ENCODE assay signal across 9 cellular contexts in the genomic region with DNA sequence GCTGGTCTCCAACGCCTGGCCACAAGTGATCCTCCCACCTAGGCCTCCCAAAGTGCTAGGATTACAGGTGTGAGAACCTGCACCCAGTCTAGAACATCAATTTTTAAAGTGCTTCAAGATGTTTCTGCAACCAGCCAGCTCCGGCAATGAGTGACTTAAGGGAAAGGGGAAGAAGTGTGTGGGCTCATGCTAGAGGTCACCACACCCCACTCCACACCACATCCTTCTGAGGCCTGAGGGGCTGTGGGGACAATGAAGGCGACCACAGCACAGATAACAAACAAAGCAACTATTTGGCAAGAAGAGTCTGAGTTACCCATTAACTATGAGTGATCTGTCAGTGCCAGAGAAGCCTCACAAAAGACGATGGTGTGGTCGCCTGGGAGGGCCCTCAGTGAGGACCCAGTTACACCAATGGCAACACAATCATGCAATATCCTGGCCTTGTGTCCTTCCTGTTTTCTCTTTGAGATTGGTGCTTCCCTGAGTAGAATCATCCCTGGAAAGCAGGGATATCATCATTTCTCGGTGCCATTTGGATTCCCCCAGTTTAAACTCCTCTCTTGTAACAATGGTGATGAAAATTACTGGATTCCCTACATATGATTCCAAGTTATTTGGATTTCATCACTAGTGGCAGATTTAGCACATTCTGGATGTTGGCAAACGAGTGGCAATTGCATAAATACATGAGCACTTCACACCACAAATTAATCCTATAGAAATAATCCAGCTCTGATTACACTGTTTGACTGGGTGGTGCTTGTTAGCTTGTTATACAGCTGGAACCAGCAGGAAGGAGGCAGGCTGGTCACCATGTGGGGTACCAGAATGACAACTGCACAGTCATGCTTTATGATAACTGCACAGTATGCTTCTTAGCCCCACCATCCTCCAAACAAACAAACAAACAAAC.
A peak's percentile ranks its signal among the peaks of the same experiment; 100 is the strongest.
DNase-seq lines count a peak whose midpoint lies in the region; ATAC-seq and TF ChIP-seq lines count a peak whose summit lies in the region.
"Had no signal": no experiment of that assay in that cellular context is flagged by ENCODE, and none has a peak within 500 bp of the region (broad histone marks: within the 10 kb centered on the region; RNA-seq: fewer than 3 reads in every experiment).

No MANE protein-coding gene starts in this region.

- TF ChIP-seq POLR2A in erythroblast (IDR thresholded peaks at IDR 0.05; ENCODE audit: low read length), result no peak

- peak; percentile 36 for DNase-seq in NCI-H146 (lab: John Stamatoyannopoulos, UW)
- DNase-seq in kidney glomerular epithelial cell (lab: John Stamatoyannopoulos, UW), result peak; percentile 40
- DNase-seq in medulla oblongata (ENCODE audit: extremely low spot score), result no peak
- no peak for DNase-seq in SHP77 (lab: John Stamatoyannopoulos, UW)
- DNase-seq in erythroblast (lab: John Stamatoyannopoulos, UW), result no peak
- DNase-seq: hippocampal formation had no signal

- peak; percentile 68 for ATAC-seq in GM18502 (IDR thresholded peaks at IDR 0.05; ENCODE audit: poor library complexity, unreplicated experiment)
- ATAC-seq in GM21825 (IDR thresholded peaks at IDR 0.05; ENCODE audit: unreplicated experiment), result peak; percentile 81
- no peak for ATAC-seq in HG03025 (IDR thresholded peaks at IDR 0.05; ENCODE audit: low FRiP score, unreplicated experiment)

Comparison
In these comparisons a context has a peak if more than half of its experiments do, and no peak if none do; other contexts are left out.
1. DNase-seq: peak in NCI-H146 (single experiment) and kidney glomerular epithelial cell (single experiment); none in medulla oblongata (single experiment), SHP77 (0 of 2) and erythroblast (0 of 2).